In genomic region chr1:49111931-49112330, GRCh38 we compare ENCODE assay signal across 30 cellular contexts.
"Had no signal": no experiment of that assay in that cellular context is flagged by ENCODE, and none has a peak within 500 bp of the region (broad histone marks: within the 10 kb centered on the region; RNA-seq: fewer than 3 reads in every experiment).

No MANE protein-coding gene starts in this region.

- H3K4me1 ChIP-seq: esophagus squamous epithelium, heart left ventricle had no signal

- DNase-seq: activated CD4-positive, alpha-beta memory T cell treated with anti-CD3 and anti-CD28 coated beads for 36 hours; activated CD4-positive, alpha-beta T cell treated with anti-CD3 and anti-CD28 coated beads for 36 hours; activated CD4-positive, alpha-beta T cell treated with anti-CD3 and anti-CD28 coated beads, Interleukin-2, amount 10 ng/mL, durations not matched to agents 24 days and 14 days; activated CD4-positive, CD25-positive, alpha-beta regulatory T cell; activated CD4-positive, CD25-positive, alpha-beta regulatory T cell treated with anti-CD3 and anti-CD28 coated beads, Interleukin-2, amount 50 U/mL, for 72 hours; activated CD8-positive, alpha-beta memory T cell treated with anti-CD3 and anti-CD28 coated beads, Interleukin-2, amount 10 ng/mL, durations not matched to agents 7 days and 5 days; activated CD8-positive, alpha-beta memory T cell treated with anti-CD3 and anti-CD28 coated beads, Interleukin-2, amount 50 U/mL, for 4 hours; activated CD8-positive, alpha-beta T cell treated with anti-CD3 and anti-CD28 coated beads, Interleukin-2, amount 10 ng/mL, durations not matched to agents 7 days and 5 days; activated gamma-delta T cell; activated naive CD4-positive, alpha-beta T cell; activated naive CD4-positive, alpha-beta T cell treated with anti-CD3 and anti-CD28 coated beads, Interleukin-2, amount 10 ng/mL, durations not matched to agents 7 days and 5 days; activated naive CD8-positive, alpha-beta T cell treated with anti-CD3 and anti-CD28 coated beads, Interleukin-2, amount 10 ng/mL, durations not matched to agents 7 days and 5 days; activated T-cell treated with anti-CD3 and anti-CD28 coated beads, Interleukin-2, amount 50 U/mL, for 1 hour; activated T-cell treated with anti-CD3 and anti-CD28 coated beads, Interleukin-2, amount 50 U/mL, for 48 hours; amniotic stem cell; anterior cingulate cortex; brain microvascular endothelial cell; dorsolateral prefrontal cortex; effector memory CD4-positive, alpha-beta T cell; endodermal cell; esophagus squamous epithelium; glutamatergic neuron; heart left ventricle; T-helper 1 cell; T-helper 17 cell had no signal

- H3K27me3 ChIP-seq: brain microvascular endothelial cell, dorsolateral prefrontal cortex, esophagus squamous epithelium, heart left ventricle had no signal

- H3K4me3 ChIP-seq: coronary artery, dorsolateral prefrontal cortex, esophagus squamous epithelium, heart left ventricle had no signal

- H3K27ac ChIP-seq: brain microvascular endothelial cell, coronary artery, dorsolateral prefrontal cortex, esophagus squamous epithelium, heart left ventricle had no signal

- H3K36me3 ChIP-seq: brain microvascular endothelial cell, esophagus squamous epithelium, heart left ventricle had no signal

- ATAC-seq: activated CD4-positive, alpha-beta T cell treated with anti-CD3 and anti-CD28 coated beads for 36 hours; activated CD8-positive, alpha-beta memory T cell treated with anti-CD3 and anti-CD28 coated beads, Interleukin-2, amount 10 ng/mL, durations not matched to agents 7 days and 5 days; activated CD8-positive, alpha-beta T cell treated with anti-CD3 and anti-CD28 coated beads, Interleukin-2, amount 10 ng/mL, durations not matched to agents 7 days and 5 days; activated naive CD4-positive, alpha-beta T cell treated with anti-CD3 and anti-CD28 coated beads, Interleukin-2, amount 50 U/mL, for 72 hours; heart left ventricle; T-helper 17 cell had no signal

- FAIRE-seq: astrocyte, bronchial epithelial cell, frontal cortex had no signal
